Comparison of ENCODE assay signal across 1 cellular context in genomic region chr19:1567848-1568227, GRCh38.
TF ChIP-seq lines count a peak whose summit lies in the region.

No MANE protein-coding gene starts in this region.

TF ChIP-seq in HEK293, 187 proteins besides CTCF, POLR2A, EP300 and RAD21 (continued from another document):
- TF ChIP-seq ZNF610 (tag by site-specific recombination; IDR thresholded peaks at IDR 0.05; ENCODE audit: borderline replicate concordance) (no peak), ZNF341 (tag by site-specific recombination; IDR thresholded peaks at IDR 0.05; ENCODE audit: low read depth) (no peak)
